Comparison of ENCODE assay signal across 1 cellular context in the genomic region with DNA sequence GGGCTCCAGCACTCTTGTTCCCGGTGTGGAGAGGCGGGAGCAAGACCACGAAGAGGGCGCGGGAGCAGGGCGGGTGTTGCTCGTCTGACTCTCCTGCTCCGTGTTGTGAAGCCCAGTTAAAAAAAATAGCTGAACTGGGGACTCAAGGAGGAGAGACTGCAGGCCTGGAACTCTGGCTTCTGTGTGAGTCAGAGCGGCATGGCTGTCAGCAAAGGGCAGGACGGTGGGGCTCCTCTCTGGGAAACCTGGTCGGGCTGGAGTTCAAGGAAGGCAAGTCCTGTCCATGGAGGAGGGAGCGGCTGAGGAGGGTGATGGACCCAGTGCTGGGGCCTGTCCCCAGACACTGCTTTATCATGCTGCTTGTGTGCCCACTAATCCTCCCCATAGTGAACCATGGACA.
TF ChIP-seq lines count a peak whose summit lies in the region.

No MANE protein-coding gene starts in this region.

TF ChIP-seq in IMR-90, 13 proteins besides CTCF, POLR2A, EP300 and RAD21 (continued from another document):
- TF ChIP-seq MAZ (IDR thresholded peaks at IDR 0.05; ENCODE audit: borderline replicate concordance, low read depth, low read length) (no peak), NFE2L2 (IDR thresholded peaks at IDR 0.05; ENCODE audit: low read depth, low read length) (no peak), RCOR1 (IDR thresholded peaks at IDR 0.05; ENCODE audit: insufficient replicate concordance, low read length) (no peak), SMC3 (IDR thresholded peaks at IDR 0.05; ENCODE audit: low read depth, low read length) (no peak), BHLHE40 (IDR thresholded peaks at IDR 0.05; ENCODE audit: low read depth, low read length) (no peak)
- TF ChIP-seq, protein P1, sequence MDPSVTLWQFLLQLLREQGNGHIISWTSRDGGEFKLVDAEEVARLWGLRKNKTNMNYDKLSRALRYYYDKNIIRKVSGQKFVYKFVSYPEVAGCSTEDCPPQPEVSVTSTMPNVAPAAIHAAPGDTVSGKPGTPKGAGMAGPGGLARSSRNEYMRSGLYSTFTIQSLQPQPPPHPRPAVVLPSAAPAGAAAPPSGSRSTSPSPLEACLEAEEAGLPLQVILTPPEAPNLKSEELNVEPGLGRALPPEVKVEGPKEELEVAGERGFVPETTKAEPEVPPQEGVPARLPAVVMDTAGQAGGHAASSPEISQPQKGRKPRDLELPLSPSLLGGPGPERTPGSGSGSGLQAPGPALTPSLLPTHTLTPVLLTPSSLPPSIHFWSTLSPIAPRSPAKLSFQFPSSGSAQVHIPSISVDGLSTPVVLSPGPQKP (IDR thresholded peaks at IDR 0.05; ENCODE audit: borderline replicate concordance, low read depth, low read length) = no peak
TF ChIP-seq in IMR-90: peak in this region for 0.
